29 cellular contexts compared by ENCODE assay signal in genomic region chr4:158122501-158122900, GRCh38. TPM values are rescaled to one million over a fixed set of nuclear protein-coding genes. Genes with fewer than 3 reads are reported as not detected.
A peak's percentile ranks its signal among the peaks of the same experiment; 100 is the strongest.
DNase-seq lines count a peak whose midpoint lies in the region; ATAC-seq and TF ChIP-seq lines count a peak whose summit lies in the region.
"Had no signal": no experiment of that assay in that cellular context is flagged by ENCODE, and none has a peak within 500 bp of the region (broad histone marks: within the 10 kb centered on the region; RNA-seq: fewer than 3 reads in every experiment).

No MANE protein-coding gene starts in this region.

- H4K20me1 ChIP-seq in SK-N-SH (ENCODE audit: insufficient read depth): no peaks in the 10 kb centered on the region

- TF ChIP-seq CTCF in SK-N-SH (IDR thresholded peaks at IDR 0.05): no peak
- TF ChIP-seq CTCF in vagina (IDR thresholded peaks at IDR 0.05): no peak
- no peak for TF ChIP-seq CTCF in thyroid gland (IDR thresholded peaks at IDR 0.05)

- no peak overlapping the region for H2AFZ ChIP-seq in SK-N-SH (ENCODE audit: low read depth)

- TF ChIP-seq RAD21 in SK-N-SH (IDR thresholded peaks at IDR 0.05; ENCODE audit: low read length): no peak

- H3K27ac ChIP-seq in SK-N-SH (ENCODE audit: low read depth in 2 of 2, low read length in 1 of 2): peak overlapping the region in 1 of 2 experiments; percentile 16; a peak in 1 of 4 replicates
- H3K27ac ChIP-seq in vagina: peak overlapping the region; percentile 57
- H3K27ac ChIP-seq in thyroid gland: no peak overlapping the region
- H3K27ac ChIP-seq: 22Rv1, body of pancreas, testis had no signal

- no peak for DNase-seq in SK-N-SH
- DNase-seq in fibroblast of gingiva (ENCODE audit: low read depth): peak; percentile 53
- peak; percentile 26 for DNase-seq in myocyte (ENCODE audit: low read depth)
- no peak for DNase-seq in vagina (ENCODE audit: extremely low spot score in 2 of 2)
- no peak for DNase-seq in epidermal melanocyte (ENCODE audit: insufficient read length, low spot score)
- DNase-seq in thyroid gland: no peak
- DNase-seq: activated CD4-positive, alpha-beta T cell treated with anti-CD3 and anti-CD28 coated beads, Interleukin-2, amount 50 U/mL, for 48 hours; activated CD4-positive, CD25-positive, alpha-beta regulatory T cell; activated CD8-positive, alpha-beta memory T cell treated with anti-CD3 and anti-CD28 coated beads, Interleukin-2, amount 50 U/mL, for 4 hours; body of pancreas; CD4-positive, alpha-beta memory T cell; effector memory CD4-positive, alpha-beta T cell; head of caudate nucleus; left colon; MG63; naive thymus-derived CD8-positive, alpha-beta T cell; NCI-H2081 treated with DMSO at 0.1 percent for 48 hours; NCI-H82; OCI-M1; Right ventricle myocardium superior; stimulated activated naive CD4-positive, alpha-beta T cell treated with Interleukin-2 at 50 U/mL for 16 hours; SW 1271; testis had no signal

- H3F3A ChIP-seq in SK-N-SH (replicated peaks; ENCODE audit: insufficient read depth): peaks cover 7% of the 10 kb centered on the region

- H3K4me3 ChIP-seq in SK-N-SH (ENCODE audit: low read depth in 2 of 2, low read length in 1 of 2): no peak overlapping the region
- H3K4me3 ChIP-seq in vagina: no peak overlapping the region
- no peak overlapping the region for H3K4me3 ChIP-seq in thyroid gland (replicated peaks in 1 of 3)
- H3K4me3 ChIP-seq: body of pancreas, MG63, testis had no signal

- H3K4me1 ChIP-seq in SK-N-SH (ENCODE audit: control insufficient read depth in 1 of 2, insufficient read depth in 2 of 2, low read depth in 1 of 2, low read length in 1 of 2) (peaks cover 0 to 9% of the 10 kb centered on the region in 2 experiments; a peak in 1 of 4 replicates), vagina (peaks cover 5% of the 10 kb centered on the region), thyroid gland (no peaks in the 10 kb centered on the region)
- H3K4me1 ChIP-seq: testis had no signal

- H3K9me2 ChIP-seq in SK-N-SH: no peaks in the 10 kb centered on the region

- 56% methylated on average over 2 of the region's 2 CpGs for WGBS in SK-N-SH (ENCODE audit: low lambda C conversion rate)
- WGBS in thyroid gland, 2 donors: 84 to 88% methylated on average over 2 of the region's 2 CpGs

- H3K9me3 ChIP-seq in SK-N-SH (no peaks in the 10 kb centered on the region), vagina (no peaks in the 10 kb centered on the region), thyroid gland (no peaks in the 10 kb centered on the region)
- H3K9me3 ChIP-seq: body of pancreas, MG63, testis had no signal

- ATAC-seq in SK-N-SH treated with all-trans-retinoic acid at 6 μM for 48 hours (no peak), GM18498 (IDR thresholded peaks at IDR 0.05; ENCODE audit: unreplicated experiment) (no peak)
- ATAC-seq: activated naive CD4-positive, alpha-beta T cell treated with anti-CD3 and anti-CD28 coated beads, Interleukin-2, amount 50 U/mL, for 72 hours; body of pancreas; esophagus mucosa; left colon; naive thymus-derived CD8-positive, alpha-beta T cell had no signal

- no peak for TF ChIP-seq EP300 in SK-N-SH (IDR thresholded peaks at IDR 0.05; ENCODE audit: borderline replicate concordance in 1 of 2, low read depth in 1 of 2, low read length in 1 of 2)

- no peaks in the 10 kb centered on the region for H3K79me2 ChIP-seq in SK-N-SH (ENCODE audit: insufficient read depth)

- intact Hi-C loops in vagina (cut with DNase I): no loop called here
- intact Hi-C loops in thyroid gland (cut with DNase I): no loop called here

- H3K4me2 ChIP-seq in SK-N-SH: no peak overlapping the region

- TF ChIP-seq POLR2A in vagina (IDR thresholded peaks at IDR 0.05) (no peak), thyroid gland (IDR thresholded peaks at IDR 0.05) (no peak)

- POLR2A ChIA-PET in SK-N-SH (lab: Yijun Ruan, JAX): no interaction called here

- no peaks in the 10 kb centered on the region for H3K36me3 ChIP-seq in SK-N-SH (replicated peaks in 1 of 2; ENCODE audit: control insufficient read depth in 1 of 2, insufficient read depth in 2 of 2, low read length in 1 of 2)
- no peaks in the 10 kb centered on the region for H3K36me3 ChIP-seq in vagina
- H3K36me3 ChIP-seq in thyroid gland: no peaks in the 10 kb centered on the region
- H3K36me3 ChIP-seq: MG63 had no signal

- H3K27me3 ChIP-seq in SK-N-SH (ENCODE audit: insufficient read depth) (no peaks in the 10 kb centered on the region), vagina (no peaks in the 10 kb centered on the region), thyroid gland (no peaks in the 10 kb centered on the region)
- H3K27me3 ChIP-seq: body of pancreas, MG63, testis had no signal

- CTCF ChIA-PET in SK-N-SH (lab: Yijun Ruan, JAX): no interaction called here

- no peak overlapping the region for H3K9ac ChIP-seq in SK-N-SH

TF ChIP-seq in SK-N-SH, 30 proteins besides CTCF, POLR2A, EP300 and RAD21:
- TF ChIP-seq TCF12 (IDR thresholded peaks at IDR 0.05): 0 out of 2 replicates have a peak, but pooled peaks have one; percentile 4
- TF ChIP-seq PBX3 (IDR thresholded peaks at IDR 0.05): no peak

TF ChIP-seq in SK-N-SH treated with all-trans-retinoic acid at 6 μM for 48 hours, 23 proteins besides CTCF, POLR2A, EP300 and RAD21:
- TF ChIP-seq ZC3H10 (CRISPR knock-in tag; IDR thresholded peaks at IDR 0.05) (no peak), ARNTL (CRISPR knock-in tag; IDR thresholded peaks at IDR 0.05; ENCODE audit: borderline replicate concordance, low read depth) (no peak), ZNF565 (CRISPR knock-in tag; conservative IDR thresholded peaks at IDR 0.05; ENCODE audit: low read depth) (no peak), TOX (CRISPR knock-in tag; IDR thresholded peaks at IDR 0.05; ENCODE audit: borderline replicate concordance) (no peak), ZFP3 (CRISPR knock-in tag; IDR thresholded peaks at IDR 0.05) (no peak), OSR1 (CRISPR knock-in tag; IDR thresholded peaks at IDR 0.05) (no peak), ESRRG (CRISPR knock-in tag; IDR thresholded peaks at IDR 0.05) (no peak), SNAI2 (CRISPR knock-in tag; IDR thresholded peaks at IDR 0.05) (no peak)

RNA-seq across cellular contexts. Expression of gene GASK1B, which starts 50.3 kb away (rescaled TPM):
- 3.7 and 7.2 TPM in 2 replicates for polyA plus RNA-seq in SK-N-SH (2012; rRNA removed)
- polyA plus RNA-seq in SK-N-SH (2012; cell fraction: cytosol; rRNA removed): 6.0 and 8.1 TPM in 2 replicates
- 3.4 and 6.0 TPM in 2 replicates for polyA plus RNA-seq in SK-N-SH (2012; cell fraction: nucleus; rRNA removed)
- 75.9 and 106 TPM in 2 replicates for total RNA-seq in myocyte
- 72.5 TPM for polyA plus RNA-seq in myocyte (2012)
- 24.3 TPM for total RNA-seq in vagina
- 10 to 100 TPM; 16.0 to 27.9 (median 19.9) TPM for total RNA-seq in thyroid gland
- total RNA-seq: activated naive CD4-positive, alpha-beta T cell treated with anti-CD3 and anti-CD28 coated beads, Interleukin-2, amount 50 U/mL, for 72 hours; activated T-helper 2 cell treated with anti-CD3 and anti-CD28 coated beads, Interferon-gamma antibody, Interleukin-2, Interleukin-4, amounts not matched to agents 10 μg/mL and 5 μg/mL and 100 μg/mL, durations not matched to agents 14 hours and 24 hours and 36 hours had no signal
- polyA plus RNA-seq: CD4-positive, alpha-beta memory T cell; naive thymus-derived CD8-positive, alpha-beta T cell had no signal

Comparison
In these comparisons a context has a peak if more than half of its experiments do, and no peak if none do; other contexts are left out.
1. DNase-seq: peak in fibroblast of gingiva (single experiment) and myocyte (single experiment); none in SK-N-SH (single experiment), vagina (0 of 2), epidermal melanocyte (single experiment) and thyroid gland (0 of 2).